Comparison of ENCODE assay signal across 8 cellular contexts in the genomic region with DNA sequence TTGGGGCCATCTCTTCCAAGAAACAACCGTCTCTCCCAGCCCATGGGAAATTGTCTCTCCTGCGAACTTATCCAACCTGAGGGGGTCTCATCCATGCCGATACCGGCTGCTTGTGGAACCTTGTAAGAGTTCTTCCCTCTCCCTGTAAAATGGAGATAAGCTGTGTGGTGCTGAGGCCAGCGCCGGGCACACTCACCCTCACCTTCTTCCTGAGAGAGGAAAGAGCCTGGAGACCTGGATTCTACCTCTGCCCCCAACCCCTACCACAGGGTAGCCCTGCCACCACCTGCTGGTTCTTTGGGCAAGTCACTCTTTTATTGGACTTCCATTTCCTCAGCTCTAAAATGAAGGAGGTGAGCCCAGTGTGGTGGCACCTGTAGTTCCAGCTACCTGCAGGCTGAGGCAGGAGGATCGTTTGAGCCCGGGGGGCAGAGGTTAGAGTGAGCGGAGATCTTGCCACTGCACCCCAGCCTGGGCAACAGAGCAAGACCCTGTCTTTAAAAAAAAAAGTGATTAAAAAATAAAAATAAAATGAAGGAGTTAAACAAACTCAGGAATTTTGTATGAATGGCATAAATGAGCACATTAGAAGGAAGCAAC. TPM values are rescaled to one million over a fixed set of nuclear protein-coding genes. Genes with fewer than 3 reads are reported as not detected.
A peak's percentile ranks its signal among the peaks of the same experiment; 100 is the strongest.
DNase-seq lines count a peak whose midpoint lies in the region; ATAC-seq lines count a peak whose summit lies in the region.

No MANE protein-coding gene starts in this region.

- H3K9me3 Mint-ChIP-seq in activated CD4-positive, alpha-beta T cell treated with anti-CD3 and anti-CD28 coated beads, Interleukin-2, amount 10 ng/mL, durations not matched to agents 7 days and 5 days = no peaks in the 10 kb centered on the region
- H3K9me3 Mint-ChIP-seq in activated naive CD8-positive, alpha-beta T cell treated with anti-CD3 and anti-CD28 coated beads for 36 hours = no peaks in the 10 kb centered on the region

- no peak for ATAC-seq in HG02870 (IDR thresholded peaks at IDR 0.05; ENCODE audit: unreplicated experiment)

- H3K27me3 Mint-ChIP-seq in activated CD4-positive, alpha-beta T cell treated with anti-CD3 and anti-CD28 coated beads, Interleukin-2, amount 10 ng/mL, durations not matched to agents 7 days and 5 days = peaks cover 15% of the 10 kb centered on the region
- H3K27me3 Mint-ChIP-seq in activated naive CD8-positive, alpha-beta T cell treated with anti-CD3 and anti-CD28 coated beads for 36 hours = peaks cover 9% of the 10 kb centered on the region

- no peak for DNase-seq in activated CD4-positive, alpha-beta T cell treated with anti-CD3 and anti-CD28 coated beads, Interleukin-2, amount 10 ng/mL, durations not matched to agents 7 days and 5 days
- no peak for DNase-seq in activated CD4-positive, alpha-beta T cell treated with anti-CD3 and anti-CD28 coated beads for 48 hours
- DNase-seq in activated naive CD8-positive, alpha-beta T cell treated with anti-CD3 and anti-CD28 coated beads for 36 hours = no peak
- DNase-seq in substantia nigra (lab: John Stamatoyannopoulos, UW) (no peak), NCI-H2227 (lab: John Stamatoyannopoulos, UW; ENCODE audit: unreplicated experiment) (no peak), SIG-M5 (lab: John Stamatoyannopoulos, UW) (no peak)

- H3K4me3 ChIP-seq in iPS-20b (ENCODE audit: low read length) = peak overlapping the region; percentile 69

- no peaks in the 10 kb centered on the region for H3K36me3 ChIP-seq in iPS-20b (ENCODE audit: insufficient read depth, low read depth, low read length)

- H3K27ac ChIP-seq in iPS-20b (ENCODE audit: low read length) = no peak overlapping the region
- H3K27ac ChIP-seq in substantia nigra (ENCODE audit: low read depth, low read length, poor library complexity, severe bottlenecking) = peak overlapping the region; percentile 11

- H3K27ac Mint-ChIP-seq in activated CD4-positive, alpha-beta T cell treated with anti-CD3 and anti-CD28 coated beads, Interleukin-2, amount 10 ng/mL, durations not matched to agents 7 days and 5 days = peak overlapping the region; percentile 83
- peak overlapping the region; percentile 89 for H3K27ac Mint-ChIP-seq in activated naive CD8-positive, alpha-beta T cell treated with anti-CD3 and anti-CD28 coated beads for 36 hours

- H3K9me3 ChIP-seq in iPS-20b (ENCODE audit: insufficient read depth, low read depth, low read length) = no peaks in the 10 kb centered on the region

- peaks cover 37% of the 10 kb centered on the region for H3K27me3 ChIP-seq in iPS-20b (ENCODE audit: insufficient read depth, low read length)

- peak overlapping the region; percentile 40; the same call in 1 of the 2 replicates for H3K9ac ChIP-seq in iPS-20b (ENCODE audit: low read depth, low read length)

- H3K36me3 Mint-ChIP-seq in activated CD4-positive, alpha-beta T cell treated with anti-CD3 and anti-CD28 coated beads, Interleukin-2, amount 10 ng/mL, durations not matched to agents 7 days and 5 days (ENCODE audit: low read depth) = no peaks in the 10 kb centered on the region
- no peaks in the 10 kb centered on the region for H3K36me3 Mint-ChIP-seq in activated naive CD8-positive, alpha-beta T cell treated with anti-CD3 and anti-CD28 coated beads for 36 hours

- CTCF ChIA-PET in activated CD4-positive, alpha-beta T cell treated with anti-CD3 and anti-CD28 coated beads, Interleukin-2, amount 10 ng/mL, durations not matched to agents 7 days and 5 days (lab: Charles Lee) = no interaction called here

- peak overlapping the region; percentile 76 for H3K4me3 Mint-ChIP-seq in activated CD4-positive, alpha-beta T cell treated with anti-CD3 and anti-CD28 coated beads, Interleukin-2, amount 10 ng/mL, durations not matched to agents 7 days and 5 days
- peak overlapping the region; percentile 77 for H3K4me3 Mint-ChIP-seq in activated naive CD8-positive, alpha-beta T cell treated with anti-CD3 and anti-CD28 coated beads for 36 hours

- no peaks in the 10 kb centered on the region for H3K4me1 ChIP-seq in iPS-20b (ENCODE audit: insufficient read depth, low read length)

- H3K4me1 Mint-ChIP-seq in activated CD4-positive, alpha-beta T cell treated with anti-CD3 and anti-CD28 coated beads, Interleukin-2, amount 10 ng/mL, durations not matched to agents 7 days and 5 days = peaks cover 17% of the 10 kb centered on the region
- peaks cover 11% of the 10 kb centered on the region for H3K4me1 Mint-ChIP-seq in activated naive CD8-positive, alpha-beta T cell treated with anti-CD3 and anti-CD28 coated beads for 36 hours

- POLR2A ChIA-PET in activated CD4-positive, alpha-beta T cell treated with anti-CD3 and anti-CD28 coated beads, Interleukin-2, amount 10 ng/mL, durations not matched to agents 7 days and 5 days (lab: Charles Lee) = no interaction called here

RNA-seq across cellular contexts. Expression of a gene that starts 38.4 kb away (rescaled TPM):
- total RNA-seq in activated CD4-positive, alpha-beta T cell treated with anti-CD3 and anti-CD28 coated beads, Interleukin-2, amount 10 ng/mL, durations not matched to agents 7 days and 5 days = 100 to 1,000 TPM; 144 to 153 TPM
- 10 to 100 TPM; 93.1 to 97.0 TPM for total RNA-seq in activated naive CD8-positive, alpha-beta T cell treated with anti-CD3 and anti-CD28 coated beads for 36 hours
